Comparison of ENCODE assay signal across 1 cellular context in the genomic region with DNA sequence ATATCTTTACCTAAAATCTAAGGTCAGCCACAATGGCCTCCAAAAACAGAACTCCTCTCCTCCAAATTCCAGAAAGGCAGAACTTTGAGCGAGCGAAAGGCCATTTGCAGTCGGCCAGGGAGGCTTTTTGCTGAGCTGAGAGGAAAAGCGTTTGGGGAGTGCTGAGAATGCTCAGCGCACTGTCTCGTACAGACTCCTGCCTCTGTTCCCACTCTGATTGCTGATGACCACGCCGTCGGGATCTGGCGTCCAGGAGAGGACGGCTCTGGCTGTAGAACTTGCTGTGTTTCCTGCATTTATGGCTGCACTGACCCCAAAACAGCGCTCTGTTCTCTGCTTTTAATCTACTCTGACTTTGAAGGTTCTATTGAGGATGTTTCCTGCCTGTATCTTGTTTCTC.
TF ChIP-seq lines count a peak whose summit lies in the region.

No MANE protein-coding gene starts in this region.

TF ChIP-seq in A549, 52 proteins besides CTCF, POLR2A, EP300 and RAD21 (continued from another document):
- TF ChIP-seq FOXS1 (CRISPR knock-in tag; IDR thresholded peaks at IDR 0.05) (no peak), ZFP36 (IDR thresholded peaks at IDR 0.05; ENCODE audit: borderline replicate concordance, partially characterized antibody) (no peak), TP53 (CRISPR knock-in tag; IDR thresholded peaks at IDR 0.05) (no peak), ZC3H11A (IDR thresholded peaks at IDR 0.05) (no peak), MYC (IDR thresholded peaks at IDR 0.05; ENCODE audit: borderline replicate concordance, low read length) (no peak)
- TF ChIP-seq, protein P1, sequence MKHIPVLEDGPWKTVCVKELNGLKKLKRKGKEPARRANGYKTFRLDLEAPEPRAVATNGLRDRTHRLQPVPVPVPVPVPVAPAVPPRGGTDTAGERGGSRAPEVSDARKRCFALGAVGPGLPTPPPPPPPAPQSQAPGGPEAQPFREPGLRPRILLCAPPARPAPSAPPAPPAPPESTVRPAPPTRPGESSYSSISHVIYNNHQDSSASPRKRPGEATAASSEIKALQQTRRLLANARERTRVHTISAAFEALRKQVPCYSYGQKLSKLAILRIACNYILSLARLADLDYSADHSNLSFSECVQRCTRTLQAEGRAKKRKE (CRISPR knock-in tag; IDR thresholded peaks at IDR 0.05; ENCODE audit: low read depth): no peak
- TF ChIP-seq, protein P2, sequence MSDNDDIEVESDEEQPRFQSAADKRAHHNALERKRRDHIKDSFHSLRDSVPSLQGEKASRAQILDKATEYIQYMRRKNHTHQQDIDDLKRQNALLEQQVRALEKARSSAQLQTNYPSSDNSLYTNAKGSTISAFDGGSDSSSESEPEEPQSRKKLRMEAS (IDR thresholded peaks at IDR 0.05): no peak
